1 cellular context compared by ENCODE assay signal in genomic region chr4:127880764-127881564, GRCh38.
TF ChIP-seq lines count a peak whose summit lies in the region.

PLK4 (plus strand) TSS chr4:127880893; CDS start chr4:127881135, 242 bp downstream.

TF ChIP-seq in A549, 52 proteins besides CTCF, POLR2A, EP300 and RAD21 (continued from another document):
- TF ChIP-seq BCL3 (IDR thresholded peaks at IDR 0.05) = peak; percentile 14; the same call in 1 of the 3 replicates
- no peak for TF ChIP-seq SREBF2 (IDR thresholded peaks at IDR 0.05)
- no peak for TF ChIP-seq NFE2L2 (conservative IDR thresholded peaks at IDR 0.05; ENCODE audit: low read length)
- no peak for TF ChIP-seq HOXB13 (CRISPR knock-in tag; IDR thresholded peaks at IDR 0.05; ENCODE audit: low read depth)
- no peak for TF ChIP-seq CBX8 (IDR thresholded peaks at IDR 0.05)
- TF ChIP-seq RNF2 (IDR thresholded peaks at IDR 0.05; ENCODE audit: borderline replicate concordance, low read depth) = no peak
- TF ChIP-seq NPAS2 (CRISPR knock-in tag; IDR thresholded peaks at IDR 0.05; ENCODE audit: borderline replicate concordance) = no peak
- TF ChIP-seq HES2 (IDR thresholded peaks at IDR 0.05) = no peak
- TF ChIP-seq PHF8 (IDR thresholded peaks at IDR 0.05; ENCODE audit: borderline replicate concordance, low read depth) = peak; percentile 62; the same call in 1 of the 2 replicates
- no peak for TF ChIP-seq CBX2 (IDR thresholded peaks at IDR 0.05; ENCODE audit: borderline replicate concordance, low read depth)
- TF ChIP-seq ZSCAN20 (CRISPR knock-in tag; IDR thresholded peaks at IDR 0.05) = no peak
- TF ChIP-seq CEBPB (IDR thresholded peaks at IDR 0.05) = no peak
- no peak for TF ChIP-seq RCOR1 (IDR thresholded peaks at IDR 0.05; ENCODE audit: low read depth, low read length)
- TF ChIP-seq RARB (CRISPR knock-in tag; IDR thresholded peaks at IDR 0.05) = no peak
- no peak for TF ChIP-seq FOSL2 (IDR thresholded peaks at IDR 0.05)
- TF ChIP-seq FOSL2 (CRISPR knock-in tag; IDR thresholded peaks at IDR 0.05) = no peak
- peak; percentile 77; the same call in 1 of the 2 replicates for TF ChIP-seq RFX5 (IDR thresholded peaks at IDR 0.05)
- no peak for TF ChIP-seq REST (IDR thresholded peaks at IDR 0.05)
- TF ChIP-seq EHMT2 (IDR thresholded peaks at IDR 0.05; ENCODE audit: low read depth) = no peak
- no peak for TF ChIP-seq HEYL (CRISPR knock-in tag; IDR thresholded peaks at IDR 0.05)
- TF ChIP-seq HDAC2 (IDR thresholded peaks at IDR 0.05) = peak; percentile 82; the same call in 1 of the 2 replicates
- TF ChIP-seq E2F6 (IDR thresholded peaks at IDR 0.05; ENCODE audit: borderline replicate concordance, low read depth) = 0 out of 2 replicates have a peak, but pooled peaks have one; percentile 10
- TF ChIP-seq JUNB (IDR thresholded peaks at IDR 0.05) = no peak
- TF ChIP-seq TP53 (CRISPR knock-in tag; IDR thresholded peaks at IDR 0.05) = no peak
